Comparison of ENCODE assay signal across 1 cellular context in genomic region chr7:6624246-6624611, GRCh38.
A peak's percentile ranks its signal among the peaks of the same experiment; 100 is the strongest.
TF ChIP-seq lines count a peak whose summit lies in the region.

No MANE protein-coding gene starts in this region.

TF ChIP-seq in K562, 482 proteins besides CTCF, POLR2A, EP300 and RAD21:
- TF ChIP-seq TEAD1 (CRISPR knock-in tag; IDR thresholded peaks at IDR 0.05) (no peak), ZNF780A (CRISPR knock-in tag; IDR thresholded peaks at IDR 0.05) (no peak), ETV6 (IDR thresholded peaks at IDR 0.05; ENCODE audit: borderline replicate concordance in 1 of 2, low read depth in 2 of 2, low read length in 1 of 2) (no peak), ETV6 (CRISPR knock-in tag; IDR thresholded peaks at IDR 0.05; ENCODE audit: borderline replicate concordance) (no peak), U2AF2 (optimal IDR thresholded peaks at IDR 0.05; ENCODE audit: low read depth, low read length) (no peak), SRSF7 (optimal IDR thresholded peaks at IDR 0.05; ENCODE audit: low read depth, low read length) (no peak), ZNF512 (tag; IDR thresholded peaks at IDR 0.05) (peak; percentile 60; the same call in 1 of the 2 replicates), ZNF609 (CRISPR knock-in tag; IDR thresholded peaks at IDR 0.05; ENCODE audit: borderline replicate concordance) (no peak), ZNF140 (CRISPR knock-in tag; IDR thresholded peaks at IDR 0.05) (no peak)
